In genomic region chr1:8540266-8540926, GRCh38 we compare ENCODE assay signal across 12 cellular contexts.
A peak's percentile ranks its signal among the peaks of the same experiment; 100 is the strongest.
DNase-seq lines count a peak whose midpoint lies in the region; ATAC-seq and TF ChIP-seq lines count a peak whose summit lies in the region.
"Had no signal": no experiment of that assay in that cellular context is flagged by ENCODE, and none has a peak within 500 bp of the region (broad histone marks: within the 10 kb centered on the region; RNA-seq: fewer than 3 reads in every experiment).

No MANE protein-coding gene starts in this region.

- H3K27me3 Mint-ChIP-seq in natural killer cell treated with Interleukin-12 subunit alpha and Interleukin-12 subunit beta and Interleukin-15 and Interleukin-18, amount 100 ng/mL, for 72 hours = no peaks in the 10 kb centered on the region
- H3K27me3 Mint-ChIP-seq in natural killer cell (ENCODE audit: low read depth in 2 of 2) = no peaks in the 10 kb centered on the region
- no peaks in the 10 kb centered on the region for H3K27me3 Mint-ChIP-seq in brain
- no peaks in the 10 kb centered on the region for H3K27me3 Mint-ChIP-seq in immature natural killer cell (ENCODE audit: low read depth in 3 of 3)
- H3K27me3 Mint-ChIP-seq: CD8-positive, alpha-beta memory T cell had no signal

- peak overlapping the region; percentile 58 to 62 for H3K27ac Mint-ChIP-seq in natural killer cell treated with Interleukin-12 subunit alpha and Interleukin-12 subunit beta and Interleukin-15 and Interleukin-18, amount 100 ng/mL, for 72 hours
- H3K27ac Mint-ChIP-seq in natural killer cell (no peak overlapping the region), brain (peak overlapping the region in 3 of 5 experiments; percentile 21 to 87 (median 79)), immature natural killer cell (no peak overlapping the region)

- no peak for DNase-seq in natural killer cell treated with Interleukin-12 subunit alpha and Interleukin-12 subunit beta and Interleukin-15 and Interleukin-18, amount 100 ng/mL, for 72 hours (ENCODE audit: low spot score)
- no peak for DNase-seq in natural killer cell
- peak; percentile 88 for DNase-seq in left kidney (ENCODE audit: low read depth, low spot score)
- no peak for DNase-seq in vagina (ENCODE audit: extremely low spot score in 2 of 2)
- no peak for DNase-seq in posterior cingulate gyrus
- no peak for DNase-seq in HuH-7 (ENCODE audit: low spot score)
- DNase-seq in immature natural killer cell = no peak
- DNase-seq: activated CD4-positive, alpha-beta T cell treated with anti-CD3 and anti-CD28 coated beads, Interleukin-2, amount 50 U/mL, for 4 hours; CD8-positive, alpha-beta memory T cell; stimulated activated CD4-positive, alpha-beta T cell treated with anti-CD3 and anti-CD28 coated beads, Interleukin-2, amount 100 ng/mL, for 24 hours had no signal

- H3K27me3 ChIP-seq in vagina = no peaks in the 10 kb centered on the region

- peak overlapping the region; percentile 81 for H3K27ac ChIP-seq in vagina
- H3K27ac ChIP-seq: KMS-11 had no signal

- peak in 1 of 2 donors; percentile 82 for ATAC-seq in natural killer cell treated with Interleukin-12 subunit alpha and Interleukin-12 subunit beta and Interleukin-15 and Interleukin-18, amount 100 ng/mL, for 72 hours
- ATAC-seq in natural killer cell = no peak

- no peaks in the 10 kb centered on the region for H3K9me3 Mint-ChIP-seq in natural killer cell treated with Interleukin-12 subunit alpha and Interleukin-12 subunit beta and Interleukin-15 and Interleukin-18, amount 100 ng/mL, for 72 hours
- H3K9me3 Mint-ChIP-seq in natural killer cell = no peaks in the 10 kb centered on the region
- H3K9me3 Mint-ChIP-seq in brain = peaks cover 9 to 14% (median 10%) of the 10 kb centered on the region in 5 experiments
- no peaks in the 10 kb centered on the region for H3K9me3 Mint-ChIP-seq in immature natural killer cell

- no peak overlapping the region for H3K4me3 ChIP-seq in vagina

- peaks cover 17% of the 10 kb centered on the region for H3K4me1 ChIP-seq in vagina

- peaks cover 13% of the 10 kb centered on the region for H3K36me3 Mint-ChIP-seq in natural killer cell treated with Interleukin-12 subunit alpha and Interleukin-12 subunit beta and Interleukin-15 and Interleukin-18, amount 100 ng/mL, for 72 hours
- H3K36me3 Mint-ChIP-seq in natural killer cell (peaks cover 22% of the 10 kb centered on the region), brain (peaks cover 60% of the 10 kb centered on the region), immature natural killer cell (peaks cover 18 to 33% (median 19%) of the 10 kb centered on the region in 3 donors)

- H3K36me3 ChIP-seq in vagina = no peaks in the 10 kb centered on the region

- TF ChIP-seq POLR2A in vagina (IDR thresholded peaks at IDR 0.05) = no peak

- H3K4me3 Mint-ChIP-seq in natural killer cell treated with Interleukin-12 subunit alpha and Interleukin-12 subunit beta and Interleukin-15 and Interleukin-18, amount 100 ng/mL, for 72 hours = peak overlapping the region; percentile 55
- H3K4me3 Mint-ChIP-seq in natural killer cell (no peak overlapping the region), brain (no peak overlapping the region), immature natural killer cell (no peak overlapping the region)
- H3K4me3 Mint-ChIP-seq: CD8-positive, alpha-beta memory T cell had no signal

- peaks cover 8 to 24% of the 10 kb centered on the region in 2 donors for H3K4me1 Mint-ChIP-seq in natural killer cell treated with Interleukin-12 subunit alpha and Interleukin-12 subunit beta and Interleukin-15 and Interleukin-18, amount 100 ng/mL, for 72 hours (ENCODE audit: low read depth in 2 of 2)
- H3K4me1 Mint-ChIP-seq in natural killer cell (no peaks in the 10 kb centered on the region), brain (peaks cover 15% of the 10 kb centered on the region), immature natural killer cell (peaks cover 2 to 5% of the 10 kb centered on the region in 2 donors)

- intact Hi-C loops in natural killer cell (cut with micrococcal nuclease) = no loop called here
- intact Hi-C loops in vagina (cut with DNase I) = no loop called here
- intact Hi-C loops in posterior cingulate gyrus (cut with DNase I) = no loop called here

- no peaks in the 10 kb centered on the region for H3K9me3 ChIP-seq in vagina

- TF ChIP-seq CTCF in natural killer cell (IDR thresholded peaks at IDR 0.05) = no peak
- no peak for TF ChIP-seq CTCF in brain (conservative IDR thresholded peaks at IDR 0.05)
- TF ChIP-seq CTCF in vagina (IDR thresholded peaks at IDR 0.05) = no peak

Comparison
In these comparisons a context has a peak if more than half of its experiments do, and no peak if none do; other contexts are left out.
1. H3K27ac Mint-ChIP-seq: peak in natural killer cell treated with Interleukin-12 subunit alpha and Interleukin-12 subunit beta and Interleukin-15 and Interleukin-18, amount 100 ng/mL, for 72 hours (2 of 2) and brain (3 of 5); none in natural killer cell (0 of 2) and immature natural killer cell (0 of 6).